Comparison of ENCODE assay signal across 12 cellular contexts in genomic region chr4:109576462-109576861, GRCh38. TPM values are rescaled to one million over a fixed set of nuclear protein-coding genes. Genes with fewer than 3 reads are reported as not detected.
DNase-seq lines count a peak whose midpoint lies in the region; ATAC-seq and TF ChIP-seq lines count a peak whose summit lies in the region.
"Had no signal": no experiment of that assay in that cellular context is flagged by ENCODE, and none has a peak within 500 bp of the region (broad histone marks: within the 10 kb centered on the region; RNA-seq: fewer than 3 reads in every experiment).

No MANE protein-coding gene starts in this region.

- DNase-seq in CD1c-positive myeloid dendritic cell (ENCODE audit: extremely low spot score) (peak; percentile 58), GDM1 (lab: John Stamatoyannopoulos, UW) (peak; percentile 42), NOMO-1 (lab: John Stamatoyannopoulos, UW; ENCODE audit: unreplicated experiment in 2 of 2) (peak; percentile 44 to 79), fibroblast of mammary gland (ENCODE audit: low read depth) (peak; percentile 15), pons (ENCODE audit: low spot score) (no peak), NCI-H2029 (lab: John Stamatoyannopoulos, UW) (no peak)
- no peak for DNase-seq in activated CD4-positive, alpha-beta T cell treated with anti-CD3 and anti-CD28 coated beads, Interleukin-2, amount 10 ng/mL, durations not matched to agents 24 days and 14 days
- DNase-seq: hypothalamus, naive B cell, SHP77 treated with DMSO at 0.1 percent for 48 hours, stomach had no signal

- peaks cover 3% of the 10 kb centered on the region for H3K9me3 Mint-ChIP-seq in activated CD4-positive, alpha-beta T cell treated with anti-CD3 and anti-CD28 coated beads, Interleukin-2, amount 10 ng/mL, durations not matched to agents 24 days and 14 days

- no peaks in the 10 kb centered on the region for H3K27me3 Mint-ChIP-seq in activated CD4-positive, alpha-beta T cell treated with anti-CD3 and anti-CD28 coated beads, Interleukin-2, amount 10 ng/mL, durations not matched to agents 24 days and 14 days
- H3K27me3 Mint-ChIP-seq: naive B cell had no signal

- H3K4me3 Mint-ChIP-seq in activated CD4-positive, alpha-beta T cell treated with anti-CD3 and anti-CD28 coated beads, Interleukin-2, amount 10 ng/mL, durations not matched to agents 24 days and 14 days = no peak overlapping the region
- H3K4me3 Mint-ChIP-seq: naive B cell had no signal

- H3K4me3 ChIP-seq in fibroblast of mammary gland (ENCODE audit: control insufficient read depth, low read depth, low read length) = no peak overlapping the region
- H3K4me3 ChIP-seq: stomach had no signal

- H3K36me3 Mint-ChIP-seq in activated CD4-positive, alpha-beta T cell treated with anti-CD3 and anti-CD28 coated beads, Interleukin-2, amount 10 ng/mL, durations not matched to agents 24 days and 14 days (ENCODE audit: low read depth) = peaks cover 37% of the 10 kb centered on the region

- ATAC-seq in HG03097 (IDR thresholded peaks at IDR 0.05; ENCODE audit: low FRiP score, unreplicated experiment) = no peak

- no peak for TF ChIP-seq CTCF in fibroblast of mammary gland (conservative IDR thresholded peaks at IDR 0.05; ENCODE audit: control insufficient read depth, insufficient read depth, low read depth, low read length)

- H3K4me1 Mint-ChIP-seq in activated CD4-positive, alpha-beta T cell treated with anti-CD3 and anti-CD28 coated beads, Interleukin-2, amount 10 ng/mL, durations not matched to agents 24 days and 14 days = peaks cover 32% of the 10 kb centered on the region

- intact Hi-C loops in activated CD4-positive, alpha-beta T cell treated with anti-CD3 and anti-CD28 coated beads, Interleukin-2, amount 10 ng/mL, durations not matched to agents 24 days and 14 days (cut with micrococcal nuclease) = no loop called here

- no peak overlapping the region for H3K27ac Mint-ChIP-seq in activated CD4-positive, alpha-beta T cell treated with anti-CD3 and anti-CD28 coated beads, Interleukin-2, amount 10 ng/mL, durations not matched to agents 24 days and 14 days

RNA-seq across cellular contexts. Expression of gene MCUB, which starts 16.4 kb away (rescaled TPM):
- total RNA-seq in activated CD4-positive, alpha-beta T cell treated with anti-CD3 and anti-CD28 coated beads, Interleukin-2, amount 10 ng/mL, durations not matched to agents 24 days and 14 days = 43.6 and 46.4 TPM in 2 replicates

Comparison
In these comparisons a context has a peak if more than half of its experiments do, and no peak if none do; other contexts are left out.
1. DNase-seq: peak in CD1c-positive myeloid dendritic cell (single experiment), GDM1 (single experiment), NOMO-1 (2 of 2) and fibroblast of mammary gland (single experiment); none in pons (single experiment), NCI-H2029 (single experiment) and activated CD4-positive, alpha-beta T cell treated with anti-CD3 and anti-CD28 coated beads, Interleukin-2, amount 10 ng/mL, durations not matched to agents 24 days and 14 days (single experiment).